ENCODE assay signal across 9 cellular contexts in genomic region chr1:6783221-6783620, GRCh38. TPM values are rescaled to one million over a fixed set of nuclear protein-coding genes. Genes with fewer than 3 reads are reported as not detected.
DNase-seq lines count a peak whose midpoint lies in the region; ATAC-seq and TF ChIP-seq lines count a peak whose summit lies in the region.
"Had no signal": no experiment of that assay in that cellular context is flagged by ENCODE, and none has a peak within 500 bp of the region (broad histone marks: within the 10 kb centered on the region; RNA-seq: fewer than 3 reads in every experiment).

No MANE protein-coding gene starts in this region.

- H3K36me3 ChIP-seq in thyroid gland, result no peaks in the 10 kb centered on the region

- peaks cover 16% of the 10 kb centered on the region for H3K36me3 Mint-ChIP-seq in activated T-cell treated with anti-CD3 and anti-CD28 coated beads, Interleukin-2, amount 50 U/mL, for 24 hours (ENCODE audit: low read depth)
- H3K36me3 Mint-ChIP-seq in T-cell, result peaks cover 8% of the 10 kb centered on the region

- H3K9me3 ChIP-seq in thyroid gland, result no peaks in the 10 kb centered on the region

- no peaks in the 10 kb centered on the region for H3K27me3 ChIP-seq in thyroid gland

- no peak for DNase-seq in activated T-cell treated with anti-CD3 and anti-CD28 coated beads, Interleukin-2, amount 50 U/mL, for 24 hours
- DNase-seq in activated T-cell treated with anti-CD3 and anti-CD28 coated beads, Interleukin-2, amount 50 U/mL, for 48 hours, result no peak
- DNase-seq in T-cell, result no peak
- DNase-seq in fibroblast of the aortic adventitia (ENCODE audit: low read depth), result no peak
- DNase-seq in stimulated activated naive CD8-positive, alpha-beta T cell treated with anti-CD3 and anti-CD28 coated beads, Interleukin-15, amount 100 ng/mL, for 72 hours, result no peak
- DNase-seq in thyroid gland, result no peak
- DNase-seq: aorta had no signal

- no peak for ATAC-seq in T-cell (replicated peaks in 1 of 4)
- no peak for ATAC-seq in stimulated activated naive CD8-positive, alpha-beta T cell treated with anti-CD3 and anti-CD28 coated beads, Interleukin-15, amount 100 ng/mL, for 72 hours
- no peak for ATAC-seq in GM18511 (IDR thresholded peaks at IDR 0.05; ENCODE audit: unreplicated experiment)
- ATAC-seq in HG03280 (IDR thresholded peaks at IDR 0.05; ENCODE audit: unreplicated experiment), result no peak

- POLR2A ChIA-PET in T-cell (lab: Charles Lee), result interaction anchor here in 1 of 2 donors (0.6 kb wide), 1 partner anchor 393 kb away, joined by 3 read pairs; no protein-coding TSS in a partner anchor

- H3K4me3 ChIP-seq in fibroblast of the aortic adventitia (ENCODE audit: low read depth, low read length) (peak overlapping the region; percentile 76), thyroid gland (replicated peaks in 1 of 3) (no peak overlapping the region)

- intact Hi-C loops in thyroid gland (cut with DNase I), result no loop called here

- H3K27me3 Mint-ChIP-seq in activated T-cell treated with anti-CD3 and anti-CD28 coated beads, Interleukin-2, amount 50 U/mL, for 24 hours, result peaks cover 7% of the 10 kb centered on the region
- H3K27me3 Mint-ChIP-seq in T-cell, result no peaks in the 10 kb centered on the region
- no peaks in the 10 kb centered on the region for H3K27me3 Mint-ChIP-seq in stimulated activated naive CD8-positive, alpha-beta T cell treated with anti-CD3 and anti-CD28 coated beads, Interleukin-15, amount 100 ng/mL, for 72 hours

- peak overlapping the region; percentile 80 for H3K27ac Mint-ChIP-seq in activated T-cell treated with anti-CD3 and anti-CD28 coated beads, Interleukin-2, amount 50 U/mL, for 24 hours
- peak overlapping the region in 1 of 2 donors; percentile 83 for H3K27ac Mint-ChIP-seq in T-cell
- no peak overlapping the region for H3K27ac Mint-ChIP-seq in stimulated activated naive CD8-positive, alpha-beta T cell treated with anti-CD3 and anti-CD28 coated beads, Interleukin-15, amount 100 ng/mL, for 72 hours

- 96 to 97% methylated on average over 4 of the region's 4 CpGs for WGBS in thyroid gland, 2 donors

- TF ChIP-seq POLR2A in thyroid gland (IDR thresholded peaks at IDR 0.05), result no peak

- H3K9me3 Mint-ChIP-seq in activated T-cell treated with anti-CD3 and anti-CD28 coated beads, Interleukin-2, amount 50 U/mL, for 24 hours, result no peaks in the 10 kb centered on the region
- no peaks in the 10 kb centered on the region for H3K9me3 Mint-ChIP-seq in T-cell
- no peaks in the 10 kb centered on the region for H3K9me3 Mint-ChIP-seq in stimulated activated naive CD8-positive, alpha-beta T cell treated with anti-CD3 and anti-CD28 coated beads, Interleukin-15, amount 100 ng/mL, for 72 hours

- CTCF ChIA-PET in T-cell (lab: Charles Lee), result interaction anchor here in 1 of 2 donors (0.7 kb wide), 1 partner anchor 17 kb away, joined by 4 read pairs; no protein-coding TSS in a partner anchor

- H3K4me1 Mint-ChIP-seq in activated T-cell treated with anti-CD3 and anti-CD28 coated beads, Interleukin-2, amount 50 U/mL, for 24 hours (ENCODE audit: low read depth), result peaks cover 32% of the 10 kb centered on the region
- peaks cover 25 to 30% (median 28%) of the 10 kb centered on the region in 3 donors for H3K4me1 Mint-ChIP-seq in T-cell
- peaks cover 50% of the 10 kb centered on the region for H3K4me1 Mint-ChIP-seq in stimulated activated naive CD8-positive, alpha-beta T cell treated with anti-CD3 and anti-CD28 coated beads, Interleukin-15, amount 100 ng/mL, for 72 hours

- H3K4me1 ChIP-seq in thyroid gland, result peaks cover 20% of the 10 kb centered on the region in 2 donors

- H3K4me3 Mint-ChIP-seq in activated T-cell treated with anti-CD3 and anti-CD28 coated beads, Interleukin-2, amount 50 U/mL, for 24 hours, result peak overlapping the region; percentile 83
- peak overlapping the region; percentile 80 to 85 (median 83) for H3K4me3 Mint-ChIP-seq in T-cell
- H3K4me3 Mint-ChIP-seq in stimulated activated naive CD8-positive, alpha-beta T cell treated with anti-CD3 and anti-CD28 coated beads, Interleukin-15, amount 100 ng/mL, for 72 hours, result peak overlapping the region; percentile 92 to 98

- no peak for TF ChIP-seq CTCF in fibroblast of the aortic adventitia (IDR thresholded peaks at IDR 0.05; ENCODE audit: insufficient read depth, low read length)
- no peak for TF ChIP-seq CTCF in thyroid gland (IDR thresholded peaks at IDR 0.05)

- peak overlapping the region in 1 of 3 donors; percentile 99 for H3K27ac ChIP-seq in thyroid gland

RNA-seq across cellular contexts. Expression of gene CAMTA1, which starts 2.0 kb away (rescaled TPM):
- total RNA-seq in T-cell (10 to 100 TPM; 29.7 to 37.4 (median 34.6) TPM), fibroblast of the aortic adventitia (ENCODE audit: low replicate concordance) (66.6 and 91.9 TPM in 2 replicates), thyroid gland (100 to 1,000 TPM in 2 of 4 donors, 10 to 100 TPM in 2; 63.9 to 124 (median 101) TPM)
